In the genomic region with DNA sequence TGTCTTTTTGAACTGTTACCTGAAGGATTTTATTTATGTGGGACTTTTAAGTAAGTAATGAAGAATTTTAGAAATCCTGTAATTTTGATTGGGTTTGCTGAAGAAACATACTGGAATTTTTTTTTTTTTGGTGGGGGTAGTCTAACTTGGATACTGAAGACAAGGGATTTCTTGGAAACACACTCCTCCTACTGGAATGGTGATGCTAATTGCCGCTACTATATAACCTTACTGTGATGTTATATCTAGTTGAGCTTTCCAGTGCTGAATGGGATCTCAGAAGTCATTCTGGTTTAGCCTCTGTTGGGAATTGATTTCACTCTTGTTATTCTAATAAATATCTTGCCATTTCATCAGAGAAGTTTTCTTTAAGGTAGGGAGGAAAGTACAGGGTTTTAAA, we compare ENCODE assay signal across 11 cellular contexts. TPM values are rescaled to one million over a fixed set of nuclear protein-coding genes. Genes with fewer than 3 reads are reported as not detected.
A peak's percentile ranks its signal among the peaks of the same experiment; 100 is the strongest.
DNase-seq lines count a peak whose midpoint lies in the region; ATAC-seq, FAIRE-seq and TF ChIP-seq lines count a peak whose summit lies in the region.
"Had no signal": no experiment of that assay in that cellular context is flagged by ENCODE, and none has a peak within 500 bp of the region (broad histone marks: within the 10 kb centered on the region; RNA-seq: fewer than 3 reads in every experiment).

No MANE protein-coding gene starts in this region.

- no peaks in the 10 kb centered on the region for H4K20me1 ChIP-seq in H9 (ENCODE audit: control insufficient read depth, insufficient read depth, insufficient read length)

- no peaks in the 10 kb centered on the region for H3K27me3 Mint-ChIP-seq in H9 (ENCODE audit: low read depth)

- H3K27ac ChIP-seq in A673 (ENCODE audit: low read depth, low read length, poor library complexity, severe bottlenecking), result no peak overlapping the region
- H3K27ac ChIP-seq in H9 (ENCODE audit: insufficient read length, low read depth, low read length), result no peak overlapping the region
- H3K27ac ChIP-seq in gastroesophageal sphincter, result no peak overlapping the region
- H3K27ac ChIP-seq: epithelial cell of prostate, thyroid gland had no signal

- CTCF ChIA-PET in A673 (lab: Charles Lee), result interaction anchor here (0.6 kb wide), 1 partner anchor 320 kb away, joined by 3 read pairs; no protein-coding TSS in a partner anchor

- H3K9me3 ChIP-seq in A673 (ENCODE audit: low read depth, low read length, poor library complexity, severe bottlenecking), result no peaks in the 10 kb centered on the region
- H3K9me3 ChIP-seq in H9 (ENCODE audit: control insufficient read depth, low read depth, low read length), result no peaks in the 10 kb centered on the region
- no peaks in the 10 kb centered on the region for H3K9me3 ChIP-seq in gastroesophageal sphincter
- H3K9me3 ChIP-seq: thyroid gland had no signal

- no peak overlapping the region for H2BK120ac ChIP-seq in H9 (ENCODE audit: low read depth, low read length, poor library complexity, severe bottlenecking)

- no peak overlapping the region for H3K9ac ChIP-seq in H9 (ENCODE audit: extremely low read depth, insufficient read length, low read length)

- H3K27me3 ChIP-seq in A673 (replicated peaks; ENCODE audit: insufficient read depth, low read depth, low read length, poor library complexity) (no peaks in the 10 kb centered on the region), H9 (ENCODE audit: insufficient read depth, low read length) (no peaks in the 10 kb centered on the region), gastroesophageal sphincter (no peaks in the 10 kb centered on the region)
- H3K27me3 ChIP-seq: thyroid gland had no signal

- intact Hi-C loops in A673 (cut with micrococcal nuclease; ENCODE audit: unreplicated experiment), result no loop called here

- H3K27ac Mint-ChIP-seq in H9, result peak overlapping the region in 1 of 3 experiments; percentile 9; a peak in 3 of 7 replicates
- H3K27ac Mint-ChIP-seq: CD8-positive, alpha-beta T cell had no signal

- H3K4me1 ChIP-seq in A673 (ENCODE audit: insufficient read depth, low read length, poor library complexity, severe bottlenecking) (peaks cover 23% of the 10 kb centered on the region), H9 (ENCODE audit: insufficient read depth, low read length) (no peaks in the 10 kb centered on the region; the same call in 1 of the 2 replicates), gastroesophageal sphincter (peaks cover 3 to 72% (median 13%) of the 10 kb centered on the region in 3 donors)

- no peaks in the 10 kb centered on the region; a peak in 1 of 7 replicates for H3K36me3 Mint-ChIP-seq in H9 (ENCODE audit: insufficient read depth in 1 of 3, low read depth in 3 of 3)

- peak; percentile 27; the same call in 1 of the 2 replicates for TF ChIP-seq CTCF in A673 (conservative IDR thresholded peaks at IDR 0.05; ENCODE audit: low read depth, low read length)
- TF ChIP-seq CTCF in H9 (conservative IDR thresholded peaks at IDR 0.05), result peak; percentile 55
- peak; percentile 32 for TF ChIP-seq CTCF in astrocyte of the spinal cord (IDR thresholded peaks at IDR 0.05; ENCODE audit: low read depth, low read length)
- peak in 2 of 4 experiments; percentile 44 for TF ChIP-seq CTCF in gastroesophageal sphincter (IDR thresholded peaks at IDR 0.05)

- no peak overlapping the region for H3K4me2 ChIP-seq in H9 (ENCODE audit: insufficient read depth, insufficient read length, low read length)

- no peak overlapping the region for H4K5ac ChIP-seq in H9 (ENCODE audit: insufficient read length, low read depth, low read length)

- BruUV-seq in A673 (replicated peaks; lab: Mats Ljungman, UMichigan), result no TSS peak

- no peak overlapping the region for H4K8ac ChIP-seq in H9 (replicated peaks; ENCODE audit: insufficient read length, low read depth, low read length)

- peaks cover 15% of the 10 kb centered on the region; the same call in 1 of the 2 replicates for H3K79me2 ChIP-seq in H9 (ENCODE audit: insufficient read depth, low read length)

- no peak overlapping the region for H3K4ac ChIP-seq in H9 (ENCODE audit: low read depth, low read length)

- no peak overlapping the region for H3T11ph ChIP-seq in H9 (ENCODE audit: low read length)

- DNase-seq in A673 (ENCODE audit: low spot score), result no peak
- DNase-seq in H9, result no peak
- DNase-seq in astrocyte of the spinal cord (ENCODE audit: low read depth, low spot score), result no peak
- DNase-seq in cerebellum (ENCODE audit: low spot score), result no peak
- DNase-seq in NCI-H2227 treated with DMSO at 0.1 percent for 48 hours (lab: John Stamatoyannopoulos, UW), result no peak
- no peak for DNase-seq in NCI-H1417 treated with DMSO at 0.1 percent for 48 hours (lab: John Stamatoyannopoulos, UW)
- DNase-seq: CD8-positive, alpha-beta T cell; thyroid gland had no signal

- H2BK5ac ChIP-seq in H9 (ENCODE audit: insufficient read length, low read length), result no peak overlapping the region

- no peak overlapping the region for H2BK15ac ChIP-seq in H9 (ENCODE audit: low read depth, low read length)

- H4K91ac ChIP-seq in H9 (ENCODE audit: insufficient read length, low read depth, low read length), result no peak overlapping the region

- H3K23me2 ChIP-seq in H9 (ENCODE audit: insufficient read length, low read depth, low read length, poor library complexity, severe bottlenecking), result no peaks in the 10 kb centered on the region

- H3K4me3 ChIP-seq in A673 (ENCODE audit: low read depth, low read length, poor library complexity, severe bottlenecking) (no peak overlapping the region), astrocyte of the spinal cord (ENCODE audit: low read depth, low read length) (no peak overlapping the region), gastroesophageal sphincter (no peak overlapping the region)
- H3K4me3 ChIP-seq: thyroid gland had no signal

- no peak overlapping the region for H3K56ac ChIP-seq in H9 (ENCODE audit: insufficient read length, low read depth, low read length)

- H3K9me3 Mint-ChIP-seq in H9, result no peaks in the 10 kb centered on the region
- H3K9me3 Mint-ChIP-seq: CD8-positive, alpha-beta T cell had no signal

- in situ Hi-C loops in astrocyte of the spinal cord (cut with HindIII; ENCODE audit: low sequenced_read_pairs), result no loop called here

- POLR2A ChIA-PET in A673 (lab: Charles Lee; ENCODE audit: low non-redundant PET), result no interaction called here

- no peak overlapping the region for H2AK5ac ChIP-seq in H9 (ENCODE audit: insufficient read length, low read length)

- H2BK12ac ChIP-seq in H9 (ENCODE audit: insufficient read length, low read depth, low read length), result no peak overlapping the region

- WGBS in H9 (ENCODE audit: extremely low coverage, insufficient read length, low lambda C conversion rate), result no CpG with 5 or more reads among the region's 1 CpG
- 57 to 63% methylated on average over 1 of the region's 1 CpG for WGBS in gastroesophageal sphincter (ENCODE audit: low coverage in 1 of 2), 2 donors

- H3K79me1 ChIP-seq in H9 (ENCODE audit: insufficient read depth, low read depth, low read length, poor library complexity, severe bottlenecking), result peaks cover 7% of the 10 kb centered on the region

- H2BK20ac ChIP-seq in H9 (ENCODE audit: low read depth, low read length, poor library complexity, severe bottlenecking), result no peak overlapping the region

- no peak overlapping the region for H3K14ac ChIP-seq in H9 (ENCODE audit: insufficient read depth, low read length)

- no peak overlapping the region; a peak in 1 of 5 replicates for H3K4me3 Mint-ChIP-seq in H9
- H3K4me3 Mint-ChIP-seq: CD8-positive, alpha-beta T cell had no signal

- H3K4me1 Mint-ChIP-seq in H9, result peaks cover 49 to 56% of the 10 kb centered on the region in 2 experiments

- TF ChIP-seq POLR2A in gastroesophageal sphincter (IDR thresholded peaks at IDR 0.05), result no peak

- no peak for TF ChIP-seq EP300 in gastroesophageal sphincter (IDR thresholded peaks at IDR 0.05)

- no peak overlapping the region for H3K23ac ChIP-seq in H9 (ENCODE audit: insufficient read length, low read depth, low read length)

- FAIRE-seq in islet of Langerhans (lab: Jason Lieb, UNC), result peak; percentile 85

- no peak overlapping the region for H2AFZ ChIP-seq in H9 (ENCODE audit: low read length)

- H3K36me3 ChIP-seq in A673 (ENCODE audit: insufficient read depth, low read length, poor library complexity, severe bottlenecking) (no peaks in the 10 kb centered on the region), gastroesophageal sphincter (no peaks in the 10 kb centered on the region)
- H3K36me3 ChIP-seq: thyroid gland had no signal

- ATAC-seq in gastroesophageal sphincter, result no peak
- ATAC-seq: CD8-positive, alpha-beta T cell had no signal

- no peak overlapping the region for H3K18ac ChIP-seq in H9 (ENCODE audit: insufficient read length, low read depth, low read length)

RNA-seq across cellular contexts. Expression of gene PPP2R5A, which starts 8.4 kb away (rescaled TPM):
- total RNA-seq in A673 (2021), result 13.9 and 16.7 TPM in 2 replicates
- 22.0 and 22.2 TPM in 2 replicates for total RNA-seq in H9 (2021)
- total RNA-seq in cerebellum, result 15.7 TPM
- total RNA-seq in gastroesophageal sphincter, result 10 to 100 TPM; 43.2 to 88.9 (median 59.5) TPM
